In genomic region chr12:54287316-54288157, GRCh38 we compare ENCODE assay signal across 1 cellular context.
TF ChIP-seq lines count a peak whose summit lies in the region.

No MANE protein-coding gene starts in this region.

TF ChIP-seq in K562, 482 proteins besides CTCF, POLR2A, EP300 and RAD21 (continued from another document):
- TF ChIP-seq BCLAF1 (IDR thresholded peaks at IDR 0.05; ENCODE audit: borderline replicate concordance in 1 of 2, control insufficient read depth in 1 of 2, low read depth in 2 of 2, low read length in 1 of 2) (peak in 1 of 2 experiments; percentile 84; a peak in 1 of 4 replicates), ARID1B (IDR thresholded peaks at IDR 0.05) (no peak), HDAC6 (IDR thresholded peaks at IDR 0.05; ENCODE audit: low read depth, low read length) (no peak), ZNF263 (CRISPR knock-in tag; IDR thresholded peaks at IDR 0.05; ENCODE audit: borderline replicate concordance) (no peak), GABPB1 (CRISPR knock-in tag; IDR thresholded peaks at IDR 0.05) (0 out of 2 replicates have a peak, but pooled peaks have one; percentile 46), MYC (IDR thresholded peaks at IDR 0.05; ENCODE audit: low read depth, low read length) (no peak), MYC (CRISPR knock-in tag; IDR thresholded peaks at IDR 0.05; ENCODE audit: borderline replicate concordance, low read depth) (peak; percentile 57; the same call in 1 of the 2 replicates)
